2 cellular contexts compared by ENCODE assay signal in genomic region chr7:44808914-44809393, GRCh38.
TF ChIP-seq lines count a peak whose summit lies in the region.

No MANE protein-coding gene starts in this region.

TF ChIP-seq in HEK293T, 16 proteins besides CTCF, POLR2A, EP300 and RAD21:
- TF ChIP-seq HDGF (IDR thresholded peaks at IDR 0.05; ENCODE audit: borderline replicate concordance) (no peak), PKNOX1 (IDR thresholded peaks at IDR 0.05) (peak; percentile 60), NFRKB (IDR thresholded peaks at IDR 0.05) (no peak)

TF ChIP-seq in K562, 482 proteins besides CTCF, POLR2A, EP300 and RAD21:
- TF ChIP-seq BCOR (IDR thresholded peaks at IDR 0.05) (no peak), PKNOX1 (IDR thresholded peaks at IDR 0.05) (peak; percentile 77)
